8 cellular contexts compared by ENCODE assay signal in genomic region chr17:29929544-29930398, GRCh38. TPM values are rescaled to one million over a fixed set of nuclear protein-coding genes. Genes with fewer than 3 reads are reported as not detected.
DNase-seq lines count a peak whose midpoint lies in the region; TF ChIP-seq lines count a peak whose summit lies in the region.

SSH2 (minus strand) TSS chr17:29930228; CDS start chr17:29930000, 228 bp downstream.

- no peak for TF ChIP-seq POLR2A in suprapubic skin (IDR thresholded peaks at IDR 0.05)

- WGBS in suprapubic skin: 0% methylated on average over 32 of the region's 71 CpGs

- peaks cover 33% of the 10 kb centered on the region for H3K4me1 ChIP-seq in suprapubic skin

- H3K27ac ChIP-seq in suprapubic skin: peak within 1 kb of the TSS; percentile 91

- H3K4me3 ChIP-seq in suprapubic skin: peak within 1 kb of the TSS; percentile 93

- DNase-seq in ELR (ENCODE audit: low read depth) (peak; percentile 93), HCEC 1CT (peak; percentile 87), NCI-H1048 (lab: John Stamatoyannopoulos, UW) (peak; percentile 73), SK-N-DZ (ENCODE audit: low spot score) (peak; percentile 96), germinal center (ENCODE audit: low spot score) (peak; percentile 81), occipital lobe (lab: John Stamatoyannopoulos, UW) (peak; percentile 85), suprapubic skin (ENCODE audit: low spot score in 2 of 2) (peak; percentile 89 to 90)
- peak; percentile 90 for DNase-seq in activated naive CD4-positive, alpha-beta T cell treated with Interleukin-2 at 50 U/mL for 16 hours

- no peaks in the 10 kb centered on the region for H3K36me3 ChIP-seq in suprapubic skin

- no peaks in the 10 kb centered on the region for H3K9me3 ChIP-seq in suprapubic skin

- no peak for TF ChIP-seq EP300 in suprapubic skin (IDR thresholded peaks at IDR 0.05)

- no peak for TF ChIP-seq CTCF in suprapubic skin (IDR thresholded peaks at IDR 0.05)

- H3K27me3 ChIP-seq in suprapubic skin: no peaks in the 10 kb centered on the region

RNA-seq across cellular contexts. Expression of gene SSH2, which starts in this region (rescaled TPM):
- 10.8 and 14.2 TPM in 2 replicates for polyA plus RNA-seq in SK-N-DZ (2014; cell fraction: cytosol; rRNA removed)
- polyA plus RNA-seq in SK-N-DZ (2014; cell fraction: nucleus; rRNA removed): 11.7 and 15.8 TPM in 2 replicates
- total RNA-seq in occipital lobe (19.8 TPM), suprapubic skin (10 to 100 TPM; 14.7 to 33.6 (median 22.2) TPM)

Comparison
In these comparisons a context has a peak if more than half of its experiments do, and no peak if none do; other contexts are left out.
1. Peak in every context shown above with its lines: DNase-seq, H3K4me3 ChIP-seq and H3K27ac ChIP-seq.